ENCODE assay signal across 12 cellular contexts in the genomic region with DNA sequence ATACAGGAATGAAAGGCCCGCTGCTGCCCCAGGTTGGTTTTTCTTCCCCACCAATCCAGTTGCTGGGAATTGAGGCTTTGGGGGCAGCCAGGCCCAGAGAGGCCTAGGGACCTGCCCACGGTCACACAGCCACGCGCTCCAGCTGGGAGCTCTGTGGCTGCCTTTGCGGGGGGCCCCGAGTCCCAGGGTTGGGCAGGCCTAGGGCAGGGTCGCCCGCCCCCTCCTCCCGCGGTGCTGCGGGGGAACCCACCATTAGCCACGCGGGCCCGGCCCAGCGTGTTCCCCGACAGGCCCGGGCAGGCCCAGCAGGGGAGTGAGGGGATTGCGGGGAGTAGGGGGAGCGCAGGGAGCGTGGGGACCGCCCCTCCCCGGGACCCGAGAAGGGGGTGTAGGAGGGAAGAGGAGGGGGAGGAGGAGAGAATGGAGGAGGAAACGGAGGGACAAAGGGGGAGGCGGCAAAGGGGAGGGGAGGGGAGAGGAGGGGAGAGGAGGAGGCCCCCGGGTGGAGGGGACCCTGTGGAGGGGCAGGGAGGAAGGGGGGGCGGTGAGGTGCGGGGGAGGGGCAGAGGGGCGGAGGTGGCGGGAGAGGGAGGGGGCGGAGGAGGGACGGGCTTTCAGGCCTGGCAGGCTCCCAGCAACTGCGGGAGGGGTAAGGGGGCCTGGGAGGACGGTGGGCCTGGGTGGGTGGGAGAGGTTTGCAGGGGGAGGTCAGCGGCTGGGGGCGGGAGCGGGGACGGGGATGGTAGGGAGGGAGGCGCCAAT. TPM values are rescaled to one million over a fixed set of nuclear protein-coding genes. Genes with fewer than 3 reads are reported as not detected.
DNase-seq lines count a peak whose midpoint lies in the region; ATAC-seq and TF ChIP-seq lines count a peak whose summit lies in the region.
"Had no signal": no experiment of that assay in that cellular context is flagged by ENCODE, and none has a peak within 500 bp of the region (broad histone marks: within the 10 kb centered on the region; RNA-seq: fewer than 3 reads in every experiment).

No MANE protein-coding gene starts in this region.

- no peak overlapping the region for H2BK5ac ChIP-seq in H9 (ENCODE audit: insufficient read length, low read length)

- no peak overlapping the region for H2BK15ac ChIP-seq in H9 (ENCODE audit: low read depth, low read length)

- no peaks in the 10 kb centered on the region for H3K36me3 ChIP-seq in iPS-18a (ENCODE audit: control insufficient read depth, low read depth, low read length)
- H3K36me3 ChIP-seq: pancreas had no signal

- peak overlapping the region; percentile 17 to 68; a peak in 4 of 5 replicates for H3K4me3 Mint-ChIP-seq in H9
- H3K4me3 Mint-ChIP-seq in stimulated activated memory B cell treated with anti-CD40 and anti-IgM and Interleukin-4, amounts not matched to agents 10 μg/mL and 1 μg/mL and 100 μg/mL, for 72 hours = no peak overlapping the region
- H3K4me3 Mint-ChIP-seq: effector memory CD8-positive, alpha-beta T cell had no signal

- H3T11ph ChIP-seq in H9 (ENCODE audit: low read length) = no peak overlapping the region

- no peaks in the 10 kb centered on the region for H3K79me2 ChIP-seq in H9 (ENCODE audit: insufficient read depth, low read length)

- peak overlapping the region; percentile 50 for H3K4me2 ChIP-seq in H9 (ENCODE audit: insufficient read depth, insufficient read length, low read length)

- no peak overlapping the region for H3K23ac ChIP-seq in H9 (ENCODE audit: insufficient read length, low read depth, low read length)

- no peaks in the 10 kb centered on the region for H3K79me1 ChIP-seq in H9 (ENCODE audit: insufficient read depth, low read depth, low read length, poor library complexity, severe bottlenecking)

- peaks cover 0 to 7% of the 10 kb centered on the region in 2 experiments; a peak in 2 of 5 replicates for H3K9me3 Mint-ChIP-seq in H9
- no peaks in the 10 kb centered on the region for H3K9me3 Mint-ChIP-seq in stimulated activated memory B cell treated with anti-CD40 and anti-IgM and Interleukin-4, amounts not matched to agents 10 μg/mL and 1 μg/mL and 100 μg/mL, for 72 hours
- H3K9me3 Mint-ChIP-seq: effector memory CD8-positive, alpha-beta T cell had no signal

- H3K56ac ChIP-seq in H9 (ENCODE audit: insufficient read length, low read depth, low read length) = no peak overlapping the region

- H3K9ac ChIP-seq in H9 (ENCODE audit: extremely low read depth, insufficient read length, low read length) (no peak overlapping the region), iPS-18a (ENCODE audit: low read length) (no peak overlapping the region)

- peak overlapping the region; percentile 24 for H3K4me3 ChIP-seq in iPS-18a (ENCODE audit: low read length)
- H3K4me3 ChIP-seq: pancreas had no signal

- peak overlapping the region; percentile 58; the same call in 1 of the 2 replicates for H3K14ac ChIP-seq in H9 (ENCODE audit: insufficient read depth, low read length)

- H4K5ac ChIP-seq in H9 (ENCODE audit: insufficient read length, low read depth, low read length) = no peak overlapping the region

- H4K20me1 ChIP-seq in H9 (ENCODE audit: control insufficient read depth, insufficient read depth, insufficient read length) = no peaks in the 10 kb centered on the region

- no peaks in the 10 kb centered on the region for H3K9me3 ChIP-seq in H9 (ENCODE audit: control insufficient read depth, low read depth, low read length)
- no peaks in the 10 kb centered on the region for H3K9me3 ChIP-seq in iPS-18a (ENCODE audit: control insufficient read depth, low read depth, low read length)
- H3K9me3 ChIP-seq: pancreas had no signal

- H3K27ac Mint-ChIP-seq in H9 = no peak overlapping the region; a peak in 1 of 7 replicates
- no peak overlapping the region for H3K27ac Mint-ChIP-seq in stimulated activated memory B cell treated with anti-CD40 and anti-IgM and Interleukin-4, amounts not matched to agents 10 μg/mL and 1 μg/mL and 100 μg/mL, for 72 hours
- H3K27ac Mint-ChIP-seq: effector memory CD8-positive, alpha-beta T cell had no signal

- peaks cover 3% of the 10 kb centered on the region; the same call in 1 of the 2 replicates for H3K4me1 ChIP-seq in H9 (ENCODE audit: insufficient read depth, low read length)
- H3K4me1 ChIP-seq in iPS-18a (ENCODE audit: control insufficient read depth, low read depth, low read length) = peaks cover 6% of the 10 kb centered on the region
- H3K4me1 ChIP-seq: pancreas had no signal

- H2BK12ac ChIP-seq in H9 (ENCODE audit: insufficient read length, low read depth, low read length) = no peak overlapping the region

- no peak overlapping the region for H3K4ac ChIP-seq in H9 (ENCODE audit: low read depth, low read length)

- H2BK120ac ChIP-seq in H9 (ENCODE audit: low read depth, low read length, poor library complexity, severe bottlenecking) = no peak overlapping the region

- H2AFZ ChIP-seq in H9 (ENCODE audit: low read length) = no peak overlapping the region

- peak; percentile 40 for ATAC-seq in stimulated activated memory B cell treated with anti-CD40 and anti-IgM and Interleukin-4, amounts not matched to agents 10 μg/mL and 1 μg/mL and 100 μg/mL, for 72 hours
- no peak for ATAC-seq in GM21515 (IDR thresholded peaks at IDR 0.05; ENCODE audit: unreplicated experiment)
- ATAC-seq: effector memory CD8-positive, alpha-beta T cell; pancreas had no signal

- no CpG with 5 or more reads among the region's 39 CpGs for WGBS in H9 (ENCODE audit: extremely low coverage, insufficient read length, low lambda C conversion rate)

- H3K27me3 ChIP-seq in H9 (ENCODE audit: insufficient read depth, low read length) = no peaks in the 10 kb centered on the region
- peaks cover 33% of the 10 kb centered on the region for H3K27me3 ChIP-seq in iPS-18a (ENCODE audit: control insufficient read depth, insufficient read depth, low read length)
- H3K27me3 ChIP-seq: pancreas had no signal

- no peak overlapping the region for H3K18ac ChIP-seq in H9 (ENCODE audit: insufficient read length, low read depth, low read length)

- TF ChIP-seq CTCF in H9 (conservative IDR thresholded peaks at IDR 0.05) = no peak

- H4K91ac ChIP-seq in H9 (ENCODE audit: insufficient read length, low read depth, low read length) = no peak overlapping the region

- no peak overlapping the region for H4K8ac ChIP-seq in H9 (replicated peaks; ENCODE audit: insufficient read length, low read depth, low read length)

- H3K27ac ChIP-seq in H9 (ENCODE audit: insufficient read length, low read depth, low read length) = no peak overlapping the region
- no peak overlapping the region for H3K27ac ChIP-seq in iPS-18a (ENCODE audit: low read length)
- H3K27ac ChIP-seq: pancreas had no signal

- no peak overlapping the region for H2AK5ac ChIP-seq in H9 (ENCODE audit: insufficient read length, low read length)

- no peaks in the 10 kb centered on the region for H3K36me3 Mint-ChIP-seq in H9 (ENCODE audit: insufficient read depth in 1 of 3, low read depth in 3 of 3)
- H3K36me3 Mint-ChIP-seq in stimulated activated memory B cell treated with anti-CD40 and anti-IgM and Interleukin-4, amounts not matched to agents 10 μg/mL and 1 μg/mL and 100 μg/mL, for 72 hours = no peaks in the 10 kb centered on the region

- peaks cover 18 to 38% of the 10 kb centered on the region in 2 experiments for H3K4me1 Mint-ChIP-seq in H9
- H3K4me1 Mint-ChIP-seq in stimulated activated memory B cell treated with anti-CD40 and anti-IgM and Interleukin-4, amounts not matched to agents 10 μg/mL and 1 μg/mL and 100 μg/mL, for 72 hours = peaks cover 20% of the 10 kb centered on the region

- peaks cover 74% of the 10 kb centered on the region for H3K27me3 Mint-ChIP-seq in H9 (ENCODE audit: low read depth)
- H3K27me3 Mint-ChIP-seq in stimulated activated memory B cell treated with anti-CD40 and anti-IgM and Interleukin-4, amounts not matched to agents 10 μg/mL and 1 μg/mL and 100 μg/mL, for 72 hours = peaks cover 22% of the 10 kb centered on the region
- H3K27me3 Mint-ChIP-seq: effector memory CD8-positive, alpha-beta T cell had no signal

- H2BK20ac ChIP-seq in H9 (ENCODE audit: low read depth, low read length, poor library complexity, severe bottlenecking) = no peak overlapping the region

- DNase-seq in H9 (no peak), NCI-H69 (lab: John Stamatoyannopoulos, UW) (peak; percentile 86), medulla oblongata (ENCODE audit: extremely low spot score) (no peak), NCI-H2196 treated with DMSO at 0.1 percent for 48 hours (lab: John Stamatoyannopoulos, UW; ENCODE audit: unreplicated experiment) (no peak)
- DNase-seq: anterior cingulate cortex; effector memory CD8-positive, alpha-beta T cell; NCI-H524 treated with DMSO at 0.1 percent for 48 hours; pancreas; stimulated activated CD4-positive, alpha-beta T cell treated with anti-CD3 and anti-CD28 coated beads, Interleukin-4, amount 100 ng/mL, for 24 hours had no signal

- peaks cover 3% of the 10 kb centered on the region for H3K23me2 ChIP-seq in H9 (ENCODE audit: insufficient read length, low read depth, low read length, poor library complexity, severe bottlenecking)

RNA-seq across cellular contexts. Expression of a gene that starts 12.9 kb away (rescaled TPM):
- total RNA-seq in H9 (2021) = 3.1 and 4.2 TPM in 2 replicates

RNA-seq across cellular contexts. Expression of a gene that starts 20.4 kb away (rescaled TPM):
- total RNA-seq in H9 (2021) = 218 and 221 TPM in 2 replicates

RNA-seq across cellular contexts. Expression of a gene that starts 52.2 kb away (rescaled TPM):
- total RNA-seq in H9 (2021) = 23.1 and 24.0 TPM in 2 replicates
